ENCODE assay signal across 28 cellular contexts in genomic region chr10:14528450-14528849, GRCh38.
A peak's percentile ranks its signal among the peaks of the same experiment; 100 is the strongest.
DNase-seq lines count a peak whose midpoint lies in the region; ATAC-seq and TF ChIP-seq lines count a peak whose summit lies in the region.
"Had no signal": no experiment of that assay in that cellular context is flagged by ENCODE, and none has a peak within 500 bp of the region (broad histone marks: within the 10 kb centered on the region; RNA-seq: fewer than 3 reads in every experiment).

No MANE protein-coding gene starts in this region.

- POLR2A ChIA-PET in activated CD4-positive, alpha-beta T cell treated with anti-CD3 and anti-CD28 coated beads, Interleukin-2, amount 10 ng/mL, durations not matched to agents 7 days and 5 days (lab: Charles Lee) = no interaction called here

- no peaks in the 10 kb centered on the region for H3K9me3 Mint-ChIP-seq in activated CD4-positive, alpha-beta T cell treated with anti-CD3 and anti-CD28 coated beads, Interleukin-2, amount 10 ng/mL, durations not matched to agents 7 days and 5 days
- H3K9me3 Mint-ChIP-seq in activated naive CD4-positive, alpha-beta T cell treated with anti-CD3 and anti-CD28 coated beads, Interleukin-2, amount 50 U/mL, for 72 hours = no peaks in the 10 kb centered on the region
- H3K9me3 Mint-ChIP-seq in natural killer cell = no peaks in the 10 kb centered on the region
- H3K9me3 Mint-ChIP-seq: neural crest cell, WTC11 had no signal

- DNase-seq in activated CD4-positive, alpha-beta T cell treated with anti-CD3 and anti-CD28 coated beads, Interleukin-2, amount 10 ng/mL, durations not matched to agents 7 days and 5 days = peak; percentile 59
- no peak for DNase-seq in activated CD4-positive, alpha-beta T cell treated with anti-CD3 and anti-CD28 coated beads for 48 hours
- DNase-seq in Jurkat, Clone E6-1 (ENCODE audit: low read depth, low spot score) = peak; percentile 67
- no peak for DNase-seq in activated naive CD4-positive, alpha-beta T cell treated with anti-CD3 and anti-CD28 coated beads, Interleukin-2, amount 50 U/mL, for 72 hours (ENCODE audit: low spot score in 2 of 2)
- DNase-seq in natural killer cell = no peak
- DNase-seq in NCI-H2196 treated with DMSO at 0.1 percent for 48 hours (lab: John Stamatoyannopoulos, UW; ENCODE audit: unreplicated experiment) = no peak
- DNase-seq: activated CD8-positive, alpha-beta memory T cell treated with anti-CD3 and anti-CD28 coated beads, Interleukin-2, amount 50 U/mL, for 4 hours; amniotic stem cell; DMS153; GF-D8; left colon; NCI-H146; NCI-H2227 treated with DMSO at 0.1 percent for 48 hours; NCI-H82; SIG-M5; stimulated activated CD4-positive, alpha-beta T cell treated with anti-CD3 and anti-CD28 coated beads, Interleukin-4, amount 100 ng/mL, for 4 hours; substantia nigra had no signal

- ATAC-seq in activated naive CD4-positive, alpha-beta T cell treated with anti-CD3 and anti-CD28 coated beads, Interleukin-2, amount 50 U/mL, for 72 hours = peak; percentile 51 to 74
- ATAC-seq in natural killer cell (peak; percentile 36 to 73 (median 50)), GM21381 (IDR thresholded peaks at IDR 0.05; ENCODE audit: unreplicated experiment) (no peak), GM19328 (IDR thresholded peaks at IDR 0.05; ENCODE audit: unreplicated experiment) (no peak)
- ATAC-seq: gastroesophageal sphincter, HCT116, HepG2, left colon, WTC11 had no signal

- H3K4me3 Mint-ChIP-seq in activated CD4-positive, alpha-beta T cell treated with anti-CD3 and anti-CD28 coated beads, Interleukin-2, amount 10 ng/mL, durations not matched to agents 7 days and 5 days = peak overlapping the region; percentile 12
- H3K4me3 Mint-ChIP-seq in natural killer cell = peak overlapping the region; percentile 38
- H3K4me3 Mint-ChIP-seq: neural crest cell, WTC11 had no signal

- no peaks in the 10 kb centered on the region for H3K27me3 Mint-ChIP-seq in activated CD4-positive, alpha-beta T cell treated with anti-CD3 and anti-CD28 coated beads, Interleukin-2, amount 10 ng/mL, durations not matched to agents 7 days and 5 days
- no peaks in the 10 kb centered on the region for H3K27me3 Mint-ChIP-seq in natural killer cell (ENCODE audit: low read depth in 2 of 2)

- H3K27ac Mint-ChIP-seq in activated CD4-positive, alpha-beta T cell treated with anti-CD3 and anti-CD28 coated beads, Interleukin-2, amount 10 ng/mL, durations not matched to agents 7 days and 5 days = peak overlapping the region; percentile 27
- H3K27ac Mint-ChIP-seq in activated naive CD4-positive, alpha-beta T cell treated with anti-CD3 and anti-CD28 coated beads, Interleukin-2, amount 50 U/mL, for 72 hours = peak overlapping the region; percentile 74 to 96
- H3K27ac Mint-ChIP-seq in natural killer cell = peak overlapping the region; percentile 55 to 72
- H3K27ac Mint-ChIP-seq: WTC11 had no signal

- CTCF ChIA-PET in activated CD4-positive, alpha-beta T cell treated with anti-CD3 and anti-CD28 coated beads, Interleukin-2, amount 10 ng/mL, durations not matched to agents 7 days and 5 days (lab: Charles Lee) = interaction anchor here (1.3 to 1.8 kb wide), 3 partner anchors 9 to 350 kb away, joined by 4 to 5 read pairs (median 4); partner anchors contain the start of gene SUV39H2

- H3K4me1 Mint-ChIP-seq in activated CD4-positive, alpha-beta T cell treated with anti-CD3 and anti-CD28 coated beads, Interleukin-2, amount 10 ng/mL, durations not matched to agents 7 days and 5 days = peaks cover 83% of the 10 kb centered on the region
- peaks cover 87 to 90% of the 10 kb centered on the region in 2 donors for H3K4me1 Mint-ChIP-seq in natural killer cell

- H3K4me3 ChIP-seq in Jurkat, Clone E6-1 (ENCODE audit: low read length) = no peak overlapping the region
- H3K4me3 ChIP-seq: BLaER1, cardiac muscle cell, esophagus muscularis mucosa, gastroesophageal sphincter, smooth muscle cell had no signal

- intact Hi-C loops in natural killer cell (cut with micrococcal nuclease) = no loop called here

- H3K36me3 Mint-ChIP-seq in activated CD4-positive, alpha-beta T cell treated with anti-CD3 and anti-CD28 coated beads, Interleukin-2, amount 10 ng/mL, durations not matched to agents 7 days and 5 days (ENCODE audit: low read depth) = peaks cover 78% of the 10 kb centered on the region
- H3K36me3 Mint-ChIP-seq in activated naive CD4-positive, alpha-beta T cell treated with anti-CD3 and anti-CD28 coated beads, Interleukin-2, amount 50 U/mL, for 72 hours = peaks cover 6 to 64% of the 10 kb centered on the region in 2 donors
- H3K36me3 Mint-ChIP-seq in natural killer cell = no peaks in the 10 kb centered on the region
- H3K36me3 Mint-ChIP-seq: WTC11 had no signal

- TF ChIP-seq CTCF in natural killer cell (IDR thresholded peaks at IDR 0.05) = no peak

Comparison
In these comparisons a context has a peak if more than half of its experiments do, and no peak if none do; other contexts are left out.
1. DNase-seq: peak in activated CD4-positive, alpha-beta T cell treated with anti-CD3 and anti-CD28 coated beads, Interleukin-2, amount 10 ng/mL, durations not matched to agents 7 days and 5 days (single experiment) and Jurkat, Clone E6-1 (single experiment); none in activated CD4-positive, alpha-beta T cell treated with anti-CD3 and anti-CD28 coated beads for 48 hours (single experiment), activated naive CD4-positive, alpha-beta T cell treated with anti-CD3 and anti-CD28 coated beads, Interleukin-2, amount 50 U/mL, for 72 hours (0 of 2), natural killer cell (single experiment) and NCI-H2196 treated with DMSO at 0.1 percent for 48 hours (single experiment).
2. H3K27ac Mint-ChIP-seq: peak in every context shown above with its lines; median percentile 85 in activated naive CD4-positive, alpha-beta T cell treated with anti-CD3 and anti-CD28 coated beads, Interleukin-2, amount 50 U/mL, for 72 hours; 64 in natural killer cell; 27 in activated CD4-positive, alpha-beta T cell treated with anti-CD3 and anti-CD28 coated beads, Interleukin-2, amount 10 ng/mL, durations not matched to agents 7 days and 5 days.
3. ATAC-seq: peak in activated naive CD4-positive, alpha-beta T cell treated with anti-CD3 and anti-CD28 coated beads, Interleukin-2, amount 50 U/mL, for 72 hours (2 of 2) and natural killer cell (3 of 3); none in GM21381 (single experiment) and GM19328 (single experiment).